8 cellular contexts compared by ENCODE assay signal in genomic region chr14:35385042-35385839, GRCh38. TPM values are rescaled to one million over a fixed set of nuclear protein-coding genes. Genes with fewer than 3 reads are reported as not detected.
A peak's percentile ranks its signal among the peaks of the same experiment; 100 is the strongest.
DNase-seq lines count a peak whose midpoint lies in the region; ATAC-seq and TF ChIP-seq lines count a peak whose summit lies in the region.

No MANE protein-coding gene starts in this region.

- ATAC-seq in mucosa of descending colon (peak; percentile 72), GM18520 (IDR thresholded peaks at IDR 0.05; ENCODE audit: unreplicated experiment) (no peak)

- H3K27ac Mint-ChIP-seq in T-helper 2 cell treated with Interferon-gamma antibody and Interleukin-4, amounts not matched to agents 5 μg/mL and 100 μg/mL, for 36 hours: no peak overlapping the region

- peak overlapping the region; percentile 91 for H3K27ac ChIP-seq in vagina

- H3K4me3 Mint-ChIP-seq in T-helper 2 cell treated with Interferon-gamma antibody and Interleukin-4, amounts not matched to agents 5 μg/mL and 100 μg/mL, for 36 hours: no peak overlapping the region

- H3K9me3 ChIP-seq in mucosa of descending colon (no peaks in the 10 kb centered on the region), vagina (no peaks in the 10 kb centered on the region)

- no peaks in the 10 kb centered on the region for H3K9me3 Mint-ChIP-seq in T-helper 2 cell treated with Interferon-gamma antibody and Interleukin-4, amounts not matched to agents 5 μg/mL and 100 μg/mL, for 36 hours

- intact Hi-C loops in mucosa of descending colon (cut with DNase I, micrococcal nuclease) (no loop called here), vagina (cut with DNase I) (no loop called here)

- H3K36me3 ChIP-seq in mucosa of descending colon (ENCODE audit: low read depth) (no peaks in the 10 kb centered on the region), vagina (no peaks in the 10 kb centered on the region)

- DNase-seq in EL (peak; percentile 89), NCI-H69 (lab: John Stamatoyannopoulos, UW) (peak; percentile 98), epidermal melanocyte (ENCODE audit: insufficient read length, low spot score) (peak; percentile 88), mucosa of descending colon (peak; percentile 74 to 78 (median 77)), vagina (ENCODE audit: extremely low spot score in 2 of 2) (no peak)
- DNase-seq in activated CD4-positive, alpha-beta T cell treated with anti-CD3 and anti-CD28 coated beads for 4 hours: no peak
- DNase-seq in T-helper 2 cell treated with Interferon-gamma antibody and Interleukin-4, amounts not matched to agents 5 μg/mL and 100 μg/mL, for 36 hours (ENCODE audit: low spot score): no peak

- peaks cover 25% of the 10 kb centered on the region for H3K4me1 ChIP-seq in mucosa of descending colon (ENCODE audit: low read depth)
- H3K4me1 ChIP-seq in vagina: peaks cover 43% of the 10 kb centered on the region

- TF ChIP-seq CTCF in mucosa of descending colon (IDR thresholded peaks at IDR 0.05) (no peak), vagina (IDR thresholded peaks at IDR 0.05) (no peak)

- no peaks in the 10 kb centered on the region for H3K4me1 Mint-ChIP-seq in T-helper 2 cell treated with Interferon-gamma antibody and Interleukin-4, amounts not matched to agents 5 μg/mL and 100 μg/mL, for 36 hours (ENCODE audit: low read depth)

- H3K36me3 Mint-ChIP-seq in T-helper 2 cell treated with Interferon-gamma antibody and Interleukin-4, amounts not matched to agents 5 μg/mL and 100 μg/mL, for 36 hours (ENCODE audit: low read depth): no peaks in the 10 kb centered on the region

- peak in 1 of 2 donors; percentile 32 for TF ChIP-seq POLR2A in vagina (IDR thresholded peaks at IDR 0.05)

- no peaks in the 10 kb centered on the region for H3K27me3 Mint-ChIP-seq in T-helper 2 cell treated with Interferon-gamma antibody and Interleukin-4, amounts not matched to agents 5 μg/mL and 100 μg/mL, for 36 hours (ENCODE audit: low read depth)

- no peaks in the 10 kb centered on the region for H3K27me3 ChIP-seq in vagina

- no peak overlapping the region for H3K4me3 ChIP-seq in mucosa of descending colon
- H3K4me3 ChIP-seq in vagina: no peak overlapping the region

RNA-seq across cellular contexts. Expression of gene NFKBIA, which starts 19.3 kb away (rescaled TPM):
- total RNA-seq in mucosa of descending colon: 100 to 1,000 TPM; 134 to 180 (median 153) TPM
- total RNA-seq in vagina: 1,179 TPM

Comparison
In these comparisons a context has a peak if more than half of its experiments do, and no peak if none do; other contexts are left out.
1. DNase-seq: peak in EL (single experiment), NCI-H69 (single experiment), epidermal melanocyte (single experiment) and mucosa of descending colon (3 of 3); none in vagina (0 of 2), activated CD4-positive, alpha-beta T cell treated with anti-CD3 and anti-CD28 coated beads for 4 hours (0 of 2) and T-helper 2 cell treated with Interferon-gamma antibody and Interleukin-4, amounts not matched to agents 5 μg/mL and 100 μg/mL, for 36 hours (single experiment).